In genomic region chr6:33226503-33227120, GRCh38 we compare ENCODE assay signal across 9 cellular contexts. TPM values are rescaled to one million over a fixed set of nuclear protein-coding genes. Genes with fewer than 3 reads are reported as not detected.
DNase-seq lines count a peak whose midpoint lies in the region; ATAC-seq and TF ChIP-seq lines count a peak whose summit lies in the region.
"Not testable (repeated sequence)": the region's sequence is repeated elsewhere in the genome, so short reads cannot be mapped to it uniquely, and the experiment has no call there.
"Had no signal": no experiment of that assay in that cellular context is flagged by ENCODE, and none has a peak within 500 bp of the region (broad histone marks: within the 10 kb centered on the region; RNA-seq: fewer than 3 reads in every experiment).

No MANE protein-coding gene starts in this region.

- not testable (repeated sequence) for H4K91ac ChIP-seq in H9 (ENCODE audit: insufficient read length, low read depth, low read length)

- H3K27ac Mint-ChIP-seq in H9 = peak overlapping the region in 2 of 3 experiments; percentile 75 to 92; a peak in 3 of 7 replicates
- H3K27ac Mint-ChIP-seq in endodermal cell = not testable (repeated sequence)

- not testable (repeated sequence) for H2BK120ac ChIP-seq in H9 (ENCODE audit: low read depth, low read length, poor library complexity, severe bottlenecking)

- H3K56ac ChIP-seq in H9 (ENCODE audit: insufficient read length, low read depth, low read length) = not testable (repeated sequence)

- H3K9ac ChIP-seq in H9 (ENCODE audit: extremely low read depth, insufficient read length, low read length); HUES48 (ENCODE audit: low read depth, low read length); endodermal cell (ENCODE audit: extremely low read depth, low read length, poor library complexity, severe bottlenecking); iPS-15b (ENCODE audit: low read depth, low read length): not testable (repeated sequence)
- H3K9ac ChIP-seq in HUES64 (ENCODE audit: low read depth, low read length) = peak overlapping the region; percentile 20; the same call in 1 of the 2 replicates

- H4K8ac ChIP-seq in H9 (replicated peaks; ENCODE audit: insufficient read length, low read depth, low read length) = not testable (repeated sequence)

- not testable (repeated sequence) for H3K79me2 ChIP-seq in H9 (ENCODE audit: insufficient read depth, low read length)

- not testable (repeated sequence) for ATAC-seq in sciatic nerve

- H3K18ac ChIP-seq in H9 (ENCODE audit: insufficient read length, low read depth, low read length) = not testable (repeated sequence)

- not testable (repeated sequence) for H3K9me3 ChIP-seq in H9 (ENCODE audit: control insufficient read depth, low read depth, low read length); HUES48 (ENCODE audit: control insufficient read depth, insufficient read depth, low read length); HUES64 (ENCODE audit: insufficient read depth, low read depth, low read length); endodermal cell (ENCODE audit: control insufficient read depth, low read length); iPS-15b (ENCODE audit: control insufficient read depth, insufficient read depth, low read length)

- H3K36me3 ChIP-seq in HUES48 (ENCODE audit: control insufficient read depth, insufficient read depth, low read length); HUES64 (ENCODE audit: insufficient read depth, low read length); endodermal cell (ENCODE audit: control insufficient read depth, insufficient read depth, low read length); iPS-15b (ENCODE audit: control insufficient read depth, insufficient read depth, low read length): not testable (repeated sequence)

- H2BK5ac ChIP-seq in H9 (ENCODE audit: insufficient read length, low read length) = not testable (repeated sequence)

- H3K27me3 ChIP-seq in H9 (ENCODE audit: insufficient read depth, low read length); HUES48 (ENCODE audit: control insufficient read depth, insufficient read depth, low read length); endodermal cell (ENCODE audit: control insufficient read depth, insufficient read depth, low read length, poor library complexity, severe bottlenecking): not testable (repeated sequence)
- H3K27me3 ChIP-seq in HUES64 (ENCODE audit: insufficient read depth, low read length) (peaks cover 17% of the 10 kb centered on the region), iPS-15b (ENCODE audit: control insufficient read depth, insufficient read depth, low read length) (peaks cover 12% of the 10 kb centered on the region)

- peak overlapping the region; percentile 19 for H3K4me2 ChIP-seq in H9 (ENCODE audit: insufficient read depth, insufficient read length, low read length)

- not testable (repeated sequence) for H2BK20ac ChIP-seq in H9 (ENCODE audit: low read depth, low read length, poor library complexity, severe bottlenecking)

- not testable (repeated sequence) for H3K23ac ChIP-seq in H9 (ENCODE audit: insufficient read length, low read depth, low read length)

- not testable (repeated sequence) for H3K4me1 ChIP-seq in H9 (ENCODE audit: insufficient read depth, low read length); endodermal cell (ENCODE audit: control insufficient read depth, insufficient read depth, low read length); iPS-15b (ENCODE audit: control insufficient read depth, insufficient read depth, low read length)
- H3K4me1 ChIP-seq in HUES48 (ENCODE audit: control insufficient read depth, insufficient read depth, low read length) = peaks cover 11% of the 10 kb centered on the region
- H3K4me1 ChIP-seq in HUES64 (ENCODE audit: insufficient read depth, low read length) = peaks cover 17% of the 10 kb centered on the region

- not testable (repeated sequence) for H4K20me1 ChIP-seq in H9 (ENCODE audit: control insufficient read depth, insufficient read depth, insufficient read length)

- TF ChIP-seq CTCF in H9 (conservative IDR thresholded peaks at IDR 0.05); endodermal cell (conservative IDR thresholded peaks at IDR 0.05): not testable (repeated sequence)

- H3K23me2 ChIP-seq in H9 (ENCODE audit: insufficient read length, low read depth, low read length, poor library complexity, severe bottlenecking) = not testable (repeated sequence)

- not testable (repeated sequence) for H3K9me3 Mint-ChIP-seq in H9, endodermal cell

- intact Hi-C loops in sciatic nerve (cut with DNase I) = not testable (repeated sequence)

- H3K4me1 Mint-ChIP-seq in H9 = peaks cover 14 to 16% of the 10 kb centered on the region in 2 experiments
- not testable (repeated sequence) for H3K4me1 Mint-ChIP-seq in endodermal cell

- not testable (repeated sequence) for H2BK15ac ChIP-seq in H9 (ENCODE audit: low read depth, low read length)

- H2AFZ ChIP-seq in H9 (ENCODE audit: low read length) = not testable (repeated sequence)

- H3K4me3 ChIP-seq in HUES48 (ENCODE audit: low read depth, low read length) = peak overlapping the region; percentile 40
- H3K4me3 ChIP-seq in HUES64 (ENCODE audit: low read length) = peak overlapping the region; percentile 26; the same call in 1 of the 2 replicates
- not testable (repeated sequence) for H3K4me3 ChIP-seq in endodermal cell (ENCODE audit: low read length)
- H3K4me3 ChIP-seq in iPS-15b (ENCODE audit: low read depth, low read length) = peak overlapping the region; percentile 3

- not testable (repeated sequence) for H3K79me1 ChIP-seq in H9 (ENCODE audit: insufficient read depth, low read depth, low read length, poor library complexity, severe bottlenecking)

- H4K5ac ChIP-seq in H9 (ENCODE audit: insufficient read length, low read depth, low read length) = not testable (repeated sequence)

- not testable (repeated sequence) for H3T11ph ChIP-seq in H9 (ENCODE audit: low read length)

- H3K27me3 Mint-ChIP-seq in H9 (ENCODE audit: low read depth) (peaks cover 38% of the 10 kb centered on the region), endodermal cell (ENCODE audit: insufficient read depth) (peaks cover 17% of the 10 kb centered on the region)

- H2BK12ac ChIP-seq in H9 (ENCODE audit: insufficient read length, low read depth, low read length) = not testable (repeated sequence)

- no CpG with 5 or more reads among the region's 14 CpGs for WGBS in H9 (ENCODE audit: extremely low coverage, insufficient read length, low lambda C conversion rate)
- 20% methylated on average over 12 of the region's 14 CpGs for WGBS in HUES64
- 44 to 58% methylated on average over 6 to 13 of the region's 14 CpGs for WGBS in endodermal cell (ENCODE audit: insufficient coverage in 1 of 2, insufficient read length in 1 of 2), 2 experiments

- H3K14ac ChIP-seq in H9 (ENCODE audit: insufficient read depth, low read length) = not testable (repeated sequence)

- H3K27ac ChIP-seq in H9 (ENCODE audit: insufficient read length, low read depth, low read length); endodermal cell (ENCODE audit: low read depth, low read length): not testable (repeated sequence)
- H3K27ac ChIP-seq in HUES48 (ENCODE audit: low read depth, low read length) (peak overlapping the region; percentile 78), HUES64 (ENCODE audit: low read depth, low read length) (peak overlapping the region; percentile 78; the same call in 1 of the 2 replicates)

- not testable (repeated sequence) for H3K36me3 Mint-ChIP-seq in H9 (ENCODE audit: insufficient read depth in 1 of 3, low read depth in 3 of 3); endodermal cell (ENCODE audit: low read depth)

- H3K4ac ChIP-seq in H9 (ENCODE audit: low read depth, low read length) = not testable (repeated sequence)

- DNase-seq in H9 = not testable (repeated sequence)
- DNase-seq in activated effector memory CD4-positive, alpha-beta T cell treated with anti-CD3 and anti-CD28 coated beads, Interleukin-2, amount 50 U/mL, for 16 hours = peak; percentile 2
- DNase-seq in endodermal cell (peak; percentile 28), sciatic nerve (ENCODE audit: low spot score) (peak; percentile 8)

- H2AK5ac ChIP-seq in H9 (ENCODE audit: insufficient read length, low read length) = not testable (repeated sequence)

- H3K4me3 Mint-ChIP-seq in H9 = peak overlapping the region; percentile 31 to 53
- H3K4me3 Mint-ChIP-seq in endodermal cell = not testable (repeated sequence)

RNA-seq across cellular contexts. Expression of gene RING1, which starts 18.3 kb away (rescaled TPM):
- total RNA-seq in H9 (2021) (29.8 and 31.0 TPM in 2 replicates), endodermal cell (10 to 100 TPM; 31.0 to 31.8 TPM), sciatic nerve (39.5 TPM)
- polyA plus RNA-seq in HUES64 (2013, experiment 1 of 2) = 27.4 TPM
- 29.5 TPM for polyA plus RNA-seq in HUES64 (2013, experiment 2 of 2)
- polyA plus RNA-seq in endodermal cell (2013, experiment 1 of 2) = 65.4 TPM
- 55.9 TPM for polyA plus RNA-seq in endodermal cell (2013, experiment 2 of 2)

RNA-seq across cellular contexts. Expression of gene HSD17B8, which starts 22.2 kb away (rescaled TPM):
- 5.5 and 7.1 TPM in 2 replicates for total RNA-seq in H9 (2021)
- polyA plus RNA-seq in HUES64 (2013, experiment 1 of 2) = 3.5 TPM
- 3.2 TPM for polyA plus RNA-seq in HUES64 (2013, experiment 2 of 2)
- total RNA-seq in endodermal cell = 1 to 10 TPM; 5.7 to 6.8 TPM
- polyA plus RNA-seq in endodermal cell (2013, experiment 1 of 2) = 13.2 TPM
- 12.2 TPM for polyA plus RNA-seq in endodermal cell (2013, experiment 2 of 2)
- 12.7 TPM for total RNA-seq in sciatic nerve

RNA-seq across cellular contexts. Expression of gene SLC39A7, which starts 25.9 kb away (rescaled TPM):
- total RNA-seq in H9 (2021) (105 and 107 TPM in 2 replicates), endodermal cell (100 to 1,000 TPM; 123 to 163 TPM), sciatic nerve (65.3 TPM)
- 75.8 TPM for polyA plus RNA-seq in HUES64 (2013, experiment 1 of 2)
- polyA plus RNA-seq in HUES64 (2013, experiment 2 of 2) = 72.8 TPM
- 107 TPM for polyA plus RNA-seq in endodermal cell (2013, experiment 1 of 2)
- 105 TPM for polyA plus RNA-seq in endodermal cell (2013, experiment 2 of 2)

RNA-seq across cellular contexts. Expression of gene RXRB, which starts 26.1 kb away (rescaled TPM):
- total RNA-seq in H9 (2021) (14.8 and 16.8 TPM in 2 replicates), endodermal cell (10 to 100 TPM; 24.8 to 27.2 TPM), sciatic nerve (54.0 TPM)
- 13.1 TPM for polyA plus RNA-seq in HUES64 (2013, experiment 1 of 2)
- polyA plus RNA-seq in HUES64 (2013, experiment 2 of 2) = 12.7 TPM
- 46.3 TPM for polyA plus RNA-seq in endodermal cell (2013, experiment 1 of 2)
- polyA plus RNA-seq in endodermal cell (2013, experiment 2 of 2) = 38.0 TPM

RNA-seq across cellular contexts. Expression of gene COL11A2, which starts 34.3 kb away (rescaled TPM):
- 2.0 and 2.3 TPM in 2 replicates for total RNA-seq in H9 (2021)
- polyA plus RNA-seq in HUES64 (2013, experiment 1 of 2) = 0.70 TPM
- polyA plus RNA-seq in HUES64 (2013, experiment 2 of 2) = 0.63 TPM
- 1 to 10 TPM; 1.3 to 2.8 TPM for total RNA-seq in endodermal cell
- polyA plus RNA-seq in endodermal cell (2013, experiment 1 of 2) = 17.6 TPM
- 13.1 TPM for polyA plus RNA-seq in endodermal cell (2013, experiment 2 of 2)
- 5.6 TPM for total RNA-seq in sciatic nerve
- polyA plus RNA-seq: CD14-positive monocyte; CD8-positive, alpha-beta memory T cell had no signal
